8 cellular contexts compared by ENCODE assay signal in the genomic region with DNA sequence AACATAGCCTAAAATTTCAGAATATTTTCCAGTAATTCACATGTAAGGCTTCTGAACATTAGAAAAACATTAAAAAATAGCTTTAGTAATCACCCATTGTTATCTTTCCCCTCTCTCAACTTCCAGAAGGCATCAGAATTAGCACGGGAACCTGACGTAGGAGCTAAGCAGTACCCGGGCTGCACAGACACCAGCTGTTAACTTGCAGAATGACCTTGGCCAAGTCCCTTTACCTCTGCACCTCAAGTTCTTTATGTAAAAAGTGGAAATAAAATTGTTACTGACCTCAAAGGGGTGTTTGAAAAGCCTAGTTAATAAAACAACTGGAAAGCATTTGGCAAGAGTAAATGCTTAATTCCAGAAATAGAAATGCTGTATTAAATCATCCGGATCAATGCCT. TPM values are rescaled to one million over a fixed set of nuclear protein-coding genes. Genes with fewer than 3 reads are reported as not detected.
"Had no signal": no experiment of that assay in that cellular context is flagged by ENCODE, and none has a peak within 500 bp of the region (broad histone marks: within the 10 kb centered on the region; RNA-seq: fewer than 3 reads in every experiment).

No MANE protein-coding gene starts in this region.

- H3K4me3 ChIP-seq: GM23248, K562 had no signal

- ATAC-seq: K562 had no signal

- DNase-seq: GM23248, GOT3, H9, HCEC 1CT, IMR-90, KG1 had no signal

- H3K9me3 Mint-ChIP-seq: H9 had no signal

- H3K27ac ChIP-seq: GM23248 had no signal

RNA-seq across cellular contexts. Expression of gene TPH2, which starts 7.2 kb away (rescaled TPM):
- total RNA-seq: GM23248, HT-29, IMR-90 had no signal
